Comparison of ENCODE assay signal across 17 cellular contexts in genomic region chr12:27208414-27208750, GRCh38. TPM values are rescaled to one million over a fixed set of nuclear protein-coding genes. Genes with fewer than 3 reads are reported as not detected.
DNase-seq lines count a peak whose midpoint lies in the region; ATAC-seq and TF ChIP-seq lines count a peak whose summit lies in the region.
"Had no signal": no experiment of that assay in that cellular context is flagged by ENCODE, and none has a peak within 500 bp of the region (broad histone marks: within the 10 kb centered on the region; RNA-seq: fewer than 3 reads in every experiment).

No MANE protein-coding gene starts in this region.

- ATAC-seq in GM19023 (IDR thresholded peaks at IDR 0.05; ENCODE audit: unreplicated experiment) = peak; percentile 11
- ATAC-seq in GM21528 (IDR thresholded peaks at IDR 0.05; ENCODE audit: low FRiP score, unreplicated experiment) = peak; percentile 44
- peak; percentile 16 for ATAC-seq in HG03045 (IDR thresholded peaks at IDR 0.05; ENCODE audit: unreplicated experiment)
- ATAC-seq in activated naive CD8-positive, alpha-beta T cell treated with anti-CD3 and anti-CD28 coated beads, Interleukin-2, amount 50 U/mL, for 24 hours = no peak
- ATAC-seq: gastrocnemius medialis had no signal

- H2AK5ac ChIP-seq in trophoblast cell (ENCODE audit: low read length) = no peak overlapping the region

- no peak overlapping the region for H3K23ac ChIP-seq in trophoblast cell (ENCODE audit: low read length)

- H3K79me1 ChIP-seq in trophoblast cell (ENCODE audit: low read length) = no peaks in the 10 kb centered on the region

- H3K4me2 ChIP-seq in OCI-LY3 (ENCODE audit: low read length) = peak overlapping the region; percentile 89
- no peak overlapping the region for H3K4me2 ChIP-seq in trophoblast cell (ENCODE audit: low read length)

- no peak overlapping the region for H2BK120ac ChIP-seq in trophoblast cell (ENCODE audit: insufficient read depth, low read length, poor library complexity)

- H3K27me3 ChIP-seq in OCI-LY3 (ENCODE audit: low read depth, low read length) = no peaks in the 10 kb centered on the region
- H3K27me3 ChIP-seq in trophoblast cell (ENCODE audit: insufficient read depth, low read length) = no peaks in the 10 kb centered on the region
- H3K27me3 ChIP-seq in MG63 = no peaks in the 10 kb centered on the region
- H3K27me3 ChIP-seq: cardiac muscle cell, gastrocnemius medialis had no signal

- no peak for TF ChIP-seq CTCF in OCI-LY3 (IDR thresholded peaks at IDR 0.05; ENCODE audit: low read depth, low read length)
- TF ChIP-seq CTCF in chondrocyte (IDR thresholded peaks at IDR 0.05) = no peak

- H3K9ac ChIP-seq in OCI-LY3 (ENCODE audit: low read length) = peak overlapping the region; percentile 64
- no peak overlapping the region for H3K9ac ChIP-seq in trophoblast cell (ENCODE audit: low read length)

- H3K4me1 Mint-ChIP-seq in activated naive CD8-positive, alpha-beta T cell treated with anti-CD3 and anti-CD28 coated beads, Interleukin-2, amount 50 U/mL, for 24 hours = peaks cover 19% of the 10 kb centered on the region
- no peaks in the 10 kb centered on the region for H3K4me1 Mint-ChIP-seq in chondrocyte (ENCODE audit: low read depth)
- H3K4me1 Mint-ChIP-seq: activated naive CD4-positive, alpha-beta T cell treated with anti-CD3 and anti-CD28 coated beads, Interleukin-2, amount 10 ng/mL, durations not matched to agents 7 days and 5 days; endodermal cell had no signal

- no peaks in the 10 kb centered on the region for H4K20me1 ChIP-seq in OCI-LY3 (ENCODE audit: insufficient read depth, low read length)

- H3K79me2 ChIP-seq in OCI-LY3 (ENCODE audit: low read length) (no peaks in the 10 kb centered on the region), trophoblast cell (ENCODE audit: control insufficient read depth, insufficient read depth, low read length, poor library complexity) (no peaks in the 10 kb centered on the region)

- H4K8ac ChIP-seq in trophoblast cell (ENCODE audit: low read depth, low read length) = no peak overlapping the region

- H3K36me3 Mint-ChIP-seq in activated naive CD8-positive, alpha-beta T cell treated with anti-CD3 and anti-CD28 coated beads, Interleukin-2, amount 50 U/mL, for 24 hours (ENCODE audit: low read depth) = no peaks in the 10 kb centered on the region
- no peaks in the 10 kb centered on the region for H3K36me3 Mint-ChIP-seq in chondrocyte (ENCODE audit: low read depth)
- H3K36me3 Mint-ChIP-seq: mesothelial cell of epicardium had no signal

- H3K4me1 ChIP-seq in OCI-LY3 (ENCODE audit: low read length) (peaks cover 54% of the 10 kb centered on the region), trophoblast cell (ENCODE audit: control insufficient read depth in 1 of 2, insufficient read depth in 2 of 2, low read length in 2 of 2) (no peaks in the 10 kb centered on the region)
- H3K4me1 ChIP-seq: gastrocnemius medialis had no signal

- H2AFZ ChIP-seq in OCI-LY3 (ENCODE audit: low read depth, low read length) (no peak overlapping the region), trophoblast cell (ENCODE audit: insufficient read depth, low read length, poor library complexity) (no peak overlapping the region)

- H2BK12ac ChIP-seq in trophoblast cell (ENCODE audit: low read length) = no peak overlapping the region

- H3K4me3 ChIP-seq in OCI-LY3 (ENCODE audit: low read length) = peak overlapping the region; percentile 10
- no peak overlapping the region for H3K4me3 ChIP-seq in trophoblast cell (ENCODE audit: low read depth, low read length)
- no peak overlapping the region for H3K4me3 ChIP-seq in MG63
- H3K4me3 ChIP-seq: cardiac muscle cell, gastrocnemius medialis, skin epidermis had no signal

- no peak overlapping the region for H2BK5ac ChIP-seq in trophoblast cell (ENCODE audit: low read depth, low read length, poor library complexity)

- H3K36me3 ChIP-seq in OCI-LY3 (replicated peaks; ENCODE audit: low read depth, low read length) (peaks cover 11% of the 10 kb centered on the region), trophoblast cell (ENCODE audit: control insufficient read depth in 1 of 2, insufficient read depth in 2 of 2, low read length in 2 of 2) (no peaks in the 10 kb centered on the region), MG63 (no peaks in the 10 kb centered on the region)
- H3K36me3 ChIP-seq: cardiac muscle cell, gastrocnemius medialis had no signal

- H3K14ac ChIP-seq in trophoblast cell (ENCODE audit: low read length) = no peak overlapping the region

- no CpG with 5 or more reads among the region's 2 CpGs for WGBS in trophoblast cell (ENCODE audit: extremely low coverage, insufficient coverage, insufficient read length)

- peak overlapping the region; percentile 94 for H3K27ac ChIP-seq in OCI-LY3 (ENCODE audit: low read length)
- no peak overlapping the region for H3K27ac ChIP-seq in trophoblast cell (ENCODE audit: low read depth, low read length)
- H3K27ac ChIP-seq: cardiac muscle cell, gastrocnemius medialis, skin epidermis, VCaP had no signal

- H3K27me3 Mint-ChIP-seq in activated naive CD8-positive, alpha-beta T cell treated with anti-CD3 and anti-CD28 coated beads, Interleukin-2, amount 50 U/mL, for 24 hours = no peaks in the 10 kb centered on the region
- H3K27me3 Mint-ChIP-seq in chondrocyte (ENCODE audit: low read depth) = no peaks in the 10 kb centered on the region
- H3K27me3 Mint-ChIP-seq: activated CD8-positive, alpha-beta memory T cell treated with anti-CD3 and anti-CD28 coated beads, Interleukin-2, amount 10 ng/mL, durations not matched to agents 7 days and 5 days had no signal

- no peak overlapping the region for H3K27ac Mint-ChIP-seq in activated naive CD8-positive, alpha-beta T cell treated with anti-CD3 and anti-CD28 coated beads, Interleukin-2, amount 50 U/mL, for 24 hours
- H3K27ac Mint-ChIP-seq in chondrocyte (ENCODE audit: unreplicated experiment) = no peak overlapping the region
- H3K27ac Mint-ChIP-seq: activated CD8-positive, alpha-beta memory T cell treated with anti-CD3 and anti-CD28 coated beads, Interleukin-2, amount 10 ng/mL, durations not matched to agents 7 days and 5 days; activated naive CD4-positive, alpha-beta T cell treated with anti-CD3 and anti-CD28 coated beads, Interleukin-2, amount 10 ng/mL, durations not matched to agents 7 days and 5 days; endodermal cell; mesothelial cell of epicardium had no signal

- DNase-seq in trophoblast cell (no peak), chondrocyte (ENCODE audit: low spot score) (no peak), MG63 (no peak)
- DNase-seq in activated naive CD8-positive, alpha-beta T cell treated with anti-CD3 and anti-CD28 coated beads, Interleukin-2, amount 50 U/mL, for 24 hours = no peak
- DNase-seq: activated naive CD4-positive, alpha-beta T cell treated with anti-CD3 and anti-CD28 coated beads, Interleukin-2, amount 10 ng/mL, durations not matched to agents 7 days and 5 days; endodermal cell; gastrocnemius medialis; NCI-H1436 had no signal

- H3K9me3 Mint-ChIP-seq in activated naive CD8-positive, alpha-beta T cell treated with anti-CD3 and anti-CD28 coated beads, Interleukin-2, amount 50 U/mL, for 24 hours = peaks cover 16% of the 10 kb centered on the region
- peaks cover 10% of the 10 kb centered on the region for H3K9me3 Mint-ChIP-seq in chondrocyte (ENCODE audit: low read depth)

- H3K4ac ChIP-seq in trophoblast cell (ENCODE audit: low read depth, low read length) = no peak overlapping the region

- no peak overlapping the region for H4K12ac ChIP-seq in trophoblast cell (ENCODE audit: low read depth, low read length)

- H3K4me3 Mint-ChIP-seq in activated naive CD8-positive, alpha-beta T cell treated with anti-CD3 and anti-CD28 coated beads, Interleukin-2, amount 50 U/mL, for 24 hours = no peak overlapping the region
- no peak overlapping the region for H3K4me3 Mint-ChIP-seq in chondrocyte (ENCODE audit: unreplicated experiment)
- H3K4me3 Mint-ChIP-seq: activated CD8-positive, alpha-beta memory T cell treated with anti-CD3 and anti-CD28 coated beads, Interleukin-2, amount 10 ng/mL, durations not matched to agents 7 days and 5 days; activated naive CD4-positive, alpha-beta T cell treated with anti-CD3 and anti-CD28 coated beads, Interleukin-2, amount 10 ng/mL, durations not matched to agents 7 days and 5 days; endodermal cell; mesothelial cell of epicardium had no signal

- H3K18ac ChIP-seq in trophoblast cell (ENCODE audit: low read length) = no peak overlapping the region

- no peak overlapping the region for H4K91ac ChIP-seq in trophoblast cell (ENCODE audit: low read depth, low read length)

- H3K9me3 ChIP-seq in OCI-LY3 (ENCODE audit: insufficient read depth, low read length) = peaks cover 13% of the 10 kb centered on the region; the same call in 1 of the 2 replicates
- no peaks in the 10 kb centered on the region for H3K9me3 ChIP-seq in trophoblast cell (ENCODE audit: insufficient read depth, low read depth, low read length)
- no peaks in the 10 kb centered on the region for H3K9me3 ChIP-seq in MG63
- H3K9me3 ChIP-seq: gastrocnemius medialis had no signal

RNA-seq across cellular contexts. Expression of gene STK38L, which starts 35.7 kb away (rescaled TPM):
- 28.6 and 30.7 TPM in 2 replicates for polyA plus RNA-seq in trophoblast cell (2013)
- total RNA-seq in chondrocyte = 219 to 248 TPM (median 222 TPM) in 3 replicates
- total RNA-seq in MG63 (2014; rRNA removed; shearing (Covaris generic); ENCODE audit: low replicate concordance) = 4.1 and 22.4 TPM in 2 replicates
